In the genomic region with DNA sequence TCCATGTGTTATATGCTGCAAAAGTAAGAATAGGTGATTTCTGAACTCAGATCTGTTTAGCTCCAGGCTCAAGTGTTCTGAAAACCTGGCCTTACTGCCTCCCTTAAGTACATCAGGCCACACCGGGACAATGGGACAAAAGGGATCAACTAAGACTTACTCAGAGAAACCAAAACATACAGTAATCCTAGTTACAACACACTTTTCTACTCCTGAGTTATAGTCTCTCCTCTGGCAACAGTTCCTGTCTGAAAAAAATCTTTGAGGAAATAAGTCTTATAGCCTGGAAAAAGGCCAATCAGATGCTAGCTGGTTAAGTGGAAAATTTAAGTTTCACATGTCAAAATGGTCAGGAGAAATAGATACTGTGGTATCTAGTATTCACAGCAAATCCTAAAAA, we compare ENCODE assay signal across 1 cellular context.
TF ChIP-seq lines count a peak whose summit lies in the region.

No MANE protein-coding gene starts in this region.

TF ChIP-seq in IMR-90, 13 proteins besides CTCF, POLR2A, EP300 and RAD21:
- TF ChIP-seq NFE2L2 (IDR thresholded peaks at IDR 0.05; ENCODE audit: low read depth, low read length): no peak
- TF ChIP-seq RCOR1 (IDR thresholded peaks at IDR 0.05; ENCODE audit: insufficient replicate concordance, low read length): no peak
